In the genomic region with DNA sequence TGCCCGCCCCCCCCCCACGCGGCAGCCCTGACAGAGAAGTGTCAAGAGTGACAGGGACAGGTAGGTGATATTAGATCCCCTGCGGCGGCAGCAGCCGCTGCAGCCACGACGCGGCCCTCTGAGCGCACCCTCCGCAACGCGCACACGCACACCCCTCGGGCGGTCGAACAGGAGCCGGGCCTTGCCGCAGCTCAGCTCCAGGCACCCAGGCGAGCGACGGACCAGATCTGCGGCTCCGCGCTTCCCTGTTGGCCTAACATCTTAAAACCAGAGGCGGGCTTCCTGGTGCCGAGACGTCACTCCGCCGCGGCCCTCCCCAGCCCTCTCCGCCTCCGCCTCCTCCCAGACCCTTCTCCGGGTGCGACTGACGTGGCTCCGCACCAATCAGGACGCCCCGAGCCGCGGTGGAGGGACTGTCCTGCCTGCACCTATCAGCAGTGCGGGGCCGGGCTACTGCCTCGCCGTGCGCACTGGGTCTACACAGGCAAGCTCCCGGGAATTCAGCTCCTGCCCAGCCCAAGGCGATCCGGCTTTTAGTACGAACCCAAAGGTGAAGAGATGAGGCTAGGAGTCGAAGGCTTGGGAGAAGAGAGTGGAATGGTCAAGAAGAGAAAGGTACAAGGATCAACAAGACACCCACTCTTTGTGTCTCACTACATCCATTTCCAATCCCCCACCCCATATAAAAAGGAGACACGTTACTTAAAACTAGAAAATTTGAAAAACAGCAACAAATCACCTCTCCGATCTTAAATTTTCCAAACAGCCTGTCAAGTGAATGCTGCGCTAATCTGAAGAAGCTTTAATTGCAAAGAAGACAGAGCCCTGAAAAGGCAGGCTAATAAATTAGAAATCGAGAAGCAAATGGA, we compare ENCODE assay signal across 8 cellular contexts. TPM values are rescaled to one million over a fixed set of nuclear protein-coding genes. Genes with fewer than 3 reads are reported as not detected.
DNase-seq lines count a peak whose midpoint lies in the region; ATAC-seq and TF ChIP-seq lines count a peak whose summit lies in the region.

A gene (minus strand): TSS at position 237 of the 869 bp plus-strand sequence. CDS start 617 bp downstream, outside the sequence.

- CTCF ChIA-PET in activated naive CD4-positive, alpha-beta T cell treated with anti-CD3 and anti-CD28 coated beads for 36 hours (lab: Charles Lee): no interaction called here

- peaks cover 90% of the 10 kb centered on the region for H3K27me3 Mint-ChIP-seq in activated naive CD4-positive, alpha-beta T cell treated with anti-CD3 and anti-CD28 coated beads for 36 hours (ENCODE audit: low read depth)

- H3K36me3 ChIP-seq in cardiac muscle cell: no peaks in the 10 kb centered on the region

- H3K4me3 Mint-ChIP-seq in activated naive CD4-positive, alpha-beta T cell treated with anti-CD3 and anti-CD28 coated beads for 36 hours: peak within 1 kb of the TSS; percentile 64

- no peak within 1 kb of the TSS for H3K27ac Mint-ChIP-seq in activated naive CD4-positive, alpha-beta T cell treated with anti-CD3 and anti-CD28 coated beads for 36 hours

- peaks cover 3% of the 10 kb centered on the region for H3K9me3 Mint-ChIP-seq in activated naive CD4-positive, alpha-beta T cell treated with anti-CD3 and anti-CD28 coated beads for 36 hours

- H3K27me3 ChIP-seq in cardiac muscle cell: peaks cover 100% of the 10 kb centered on the region

- ATAC-seq in GM18508 (IDR thresholded peaks at IDR 0.05; ENCODE audit: insufficient read depth, unreplicated experiment): peak; percentile 88
- ATAC-seq in HG02571 (IDR thresholded peaks at IDR 0.05; ENCODE audit: unreplicated experiment): peak; percentile 57

- H3K4me1 Mint-ChIP-seq in activated naive CD4-positive, alpha-beta T cell treated with anti-CD3 and anti-CD28 coated beads for 36 hours (ENCODE audit: low read depth): peaks cover 32% of the 10 kb centered on the region

- intact Hi-C loops in activated naive CD4-positive, alpha-beta T cell treated with anti-CD3 and anti-CD28 coated beads for 36 hours (cut with micrococcal nuclease): loop anchor here (1.0 to 5.0 kb wide), 3 partner anchors 8 to 1889 kb away; no protein-coding TSS in a partner anchor

- H3K36me3 Mint-ChIP-seq in activated naive CD4-positive, alpha-beta T cell treated with anti-CD3 and anti-CD28 coated beads for 36 hours (ENCODE audit: low read depth): peaks cover 8% of the 10 kb centered on the region

- H3K27ac ChIP-seq in cardiac muscle cell: no peak within 1 kb of the TSS

- peaks cover 9% of the 10 kb centered on the region for H3K4me1 ChIP-seq in cardiac muscle cell (ENCODE audit: low read depth)

- peak within 1 kb of the TSS; percentile 47 for H3K4me3 ChIP-seq in cardiac muscle cell

- no peak for TF ChIP-seq CTCF in cardiac muscle cell (IDR thresholded peaks at IDR 0.05; ENCODE audit: low read depth, low read length)

- H3K9me3 ChIP-seq in cardiac muscle cell (ENCODE audit: low read depth): no peaks in the 10 kb centered on the region

- DNase-seq in NCI-H2227 (lab: John Stamatoyannopoulos, UW; ENCODE audit: unreplicated experiment): peak; percentile 90
- DNase-seq in activated naive CD4-positive, alpha-beta T cell treated with anti-CD3 and anti-CD28 coated beads for 36 hours: peak; percentile 80
- DNase-seq in cardiac muscle cell (ENCODE audit: low read depth in 1 of 2, low spot score in 1 of 2): peak; percentile 96 to 97
- DNase-seq in pulmonary artery endothelial cell (ENCODE audit: low read depth, low spot score): peak; percentile 71
- no peak for DNase-seq in globus pallidus (ENCODE audit: low spot score)
- no peak for DNase-seq in occipital lobe (lab: John Stamatoyannopoulos, UW)

RNA-seq across cellular contexts. Expression of the gene that starts here (rescaled TPM):
- not detected for total RNA-seq in activated naive CD4-positive, alpha-beta T cell treated with anti-CD3 and anti-CD28 coated beads for 36 hours
- total RNA-seq in cardiac muscle cell (1.5 and 4.7 TPM in 2 replicates), pulmonary artery endothelial cell (0.26 TPM in 1 of 2 replicates, not detected in the other), occipital lobe (not detected)
- 0.77 and 7.0 TPM in 2 replicates for polyA plus RNA-seq in cardiac muscle cell

Comparison
In these comparisons a context has a peak if more than half of its experiments do, and no peak if none do; other contexts are left out.
1. Peak in DNase-seq in activated naive CD4-positive, alpha-beta T cell treated with anti-CD3 and anti-CD28 coated beads for 36 hours; RNA of the gene not detected or under 1 TPM.
2. Peak in DNase-seq in pulmonary artery endothelial cell; RNA of the gene not detected or under 1 TPM.
3. DNase-seq: peak in NCI-H2227 (single experiment) and cardiac muscle cell (2 of 2); none in globus pallidus (single experiment) and occipital lobe (single experiment).